ENCODE assay signal across 1 cellular context in genomic region chr3:47824541-47825473, GRCh38.
A peak's percentile ranks its signal among the peaks of the same experiment; 100 is the strongest.
TF ChIP-seq lines count a peak whose summit lies in the region.

No MANE protein-coding gene starts in this region.

TF ChIP-seq in WTC11, 78 proteins besides CTCF, POLR2A, EP300 and RAD21 (continued from another document and continues in another):
- TF ChIP-seq, protein P1, sequence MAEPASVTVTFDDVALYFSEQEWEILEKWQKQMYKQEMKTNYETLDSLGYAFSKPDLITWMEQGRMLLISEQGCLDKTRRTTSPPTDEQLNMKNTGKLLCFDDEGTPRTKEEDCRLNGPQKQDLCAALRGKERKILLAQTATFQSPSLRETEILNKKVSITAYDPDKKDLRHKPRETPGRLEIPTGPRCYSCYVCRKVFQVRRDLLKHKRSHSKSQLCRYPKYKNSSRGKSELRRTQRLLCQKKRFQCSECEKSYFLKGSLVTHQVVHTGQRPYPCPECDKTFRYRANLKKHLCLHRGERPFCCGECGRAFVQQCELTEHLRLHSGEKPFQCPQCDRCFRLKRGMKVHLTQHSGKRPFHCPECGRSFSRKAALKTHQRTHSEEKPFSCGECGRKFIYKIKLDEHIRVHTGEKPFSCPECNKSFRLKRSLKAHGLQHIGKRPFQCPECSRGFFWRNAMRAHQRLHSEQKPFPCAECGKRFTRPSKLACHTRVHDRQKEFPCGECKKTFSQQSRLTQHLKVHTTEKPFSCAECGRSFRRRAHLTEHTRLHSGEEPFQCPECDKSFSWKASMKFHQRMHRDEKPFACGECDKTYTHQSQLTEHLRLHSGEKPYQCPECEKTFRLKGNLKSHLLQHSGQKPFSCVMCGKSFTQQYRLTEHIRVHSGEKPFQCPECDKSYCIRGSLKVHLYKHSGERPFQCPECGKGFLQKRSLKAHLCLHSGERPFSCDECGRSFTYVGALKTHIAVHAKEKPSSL (CRISPR knock-in tag; conservative IDR thresholded peaks at IDR 0.05): no peak
- no peak for TF ChIP-seq NFATC4 (CRISPR knock-in tag; IDR thresholded peaks at IDR 0.05)
- TF ChIP-seq MLX (CRISPR knock-in tag; IDR thresholded peaks at IDR 0.05): peak; percentile 86; the same call in 1 of the 2 replicates
- TF ChIP-seq ZNF532 (CRISPR knock-in tag; IDR thresholded peaks at IDR 0.05; ENCODE audit: borderline replicate concordance): no peak
- no peak for TF ChIP-seq SOX15 (CRISPR knock-in tag; IDR thresholded peaks at IDR 0.05)
- TF ChIP-seq ZNF416 (CRISPR knock-in tag; IDR thresholded peaks at IDR 0.05): 0 out of 2 replicates have a peak, but pooled peaks have one; percentile 15
- no peak for TF ChIP-seq ZNF263 (CRISPR knock-in tag; IDR thresholded peaks at IDR 0.05; ENCODE audit: low read depth)
- TF ChIP-seq MXD4 (CRISPR knock-in tag; IDR thresholded peaks at IDR 0.05; ENCODE audit: borderline replicate concordance): no peak
- no peak for TF ChIP-seq GRHL2 (CRISPR knock-in tag; IDR thresholded peaks at IDR 0.05; ENCODE audit: insufficient replicate concordance, severe bottlenecking)
- peak; percentile 73 for TF ChIP-seq CREB1 (CRISPR knock-in tag; IDR thresholded peaks at IDR 0.05)
- no peak for TF ChIP-seq SMAD3 (CRISPR knock-in tag; IDR thresholded peaks at IDR 0.05; ENCODE audit: borderline replicate concordance)
- TF ChIP-seq, protein P2, sequence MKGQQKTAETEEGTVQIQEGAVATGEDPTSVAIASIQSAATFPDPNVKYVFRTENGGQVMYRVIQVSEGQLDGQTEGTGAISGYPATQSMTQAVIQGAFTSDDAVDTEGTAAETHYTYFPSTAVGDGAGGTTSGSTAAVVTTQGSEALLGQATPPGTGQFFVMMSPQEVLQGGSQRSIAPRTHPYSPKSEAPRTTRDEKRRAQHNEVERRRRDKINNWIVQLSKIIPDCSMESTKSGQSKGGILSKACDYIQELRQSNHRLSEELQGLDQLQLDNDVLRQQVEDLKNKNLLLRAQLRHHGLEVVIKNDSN (CRISPR knock-in tag; IDR thresholded peaks at IDR 0.05): no peak; the same call in 1 of the 2 replicates
- TF ChIP-seq ZNF671 (CRISPR knock-in tag; IDR thresholded peaks at IDR 0.05): no peak
- TF ChIP-seq ZNF423 (CRISPR knock-in tag; IDR thresholded peaks at IDR 0.05): no peak
- TF ChIP-seq ATF1 (CRISPR knock-in tag; IDR thresholded peaks at IDR 0.05): no peak
- no peak; the same call in 1 of the 2 replicates for TF ChIP-seq FOXP4 (CRISPR knock-in tag; IDR thresholded peaks at IDR 0.05)
- no peak for TF ChIP-seq NFYB (CRISPR knock-in tag; conservative IDR thresholded peaks at IDR 0.05; ENCODE audit: low read depth)
- TF ChIP-seq ZBTB21 (CRISPR knock-in tag; IDR thresholded peaks at IDR 0.05; ENCODE audit: borderline replicate concordance): no peak
- TF ChIP-seq, protein P3, sequence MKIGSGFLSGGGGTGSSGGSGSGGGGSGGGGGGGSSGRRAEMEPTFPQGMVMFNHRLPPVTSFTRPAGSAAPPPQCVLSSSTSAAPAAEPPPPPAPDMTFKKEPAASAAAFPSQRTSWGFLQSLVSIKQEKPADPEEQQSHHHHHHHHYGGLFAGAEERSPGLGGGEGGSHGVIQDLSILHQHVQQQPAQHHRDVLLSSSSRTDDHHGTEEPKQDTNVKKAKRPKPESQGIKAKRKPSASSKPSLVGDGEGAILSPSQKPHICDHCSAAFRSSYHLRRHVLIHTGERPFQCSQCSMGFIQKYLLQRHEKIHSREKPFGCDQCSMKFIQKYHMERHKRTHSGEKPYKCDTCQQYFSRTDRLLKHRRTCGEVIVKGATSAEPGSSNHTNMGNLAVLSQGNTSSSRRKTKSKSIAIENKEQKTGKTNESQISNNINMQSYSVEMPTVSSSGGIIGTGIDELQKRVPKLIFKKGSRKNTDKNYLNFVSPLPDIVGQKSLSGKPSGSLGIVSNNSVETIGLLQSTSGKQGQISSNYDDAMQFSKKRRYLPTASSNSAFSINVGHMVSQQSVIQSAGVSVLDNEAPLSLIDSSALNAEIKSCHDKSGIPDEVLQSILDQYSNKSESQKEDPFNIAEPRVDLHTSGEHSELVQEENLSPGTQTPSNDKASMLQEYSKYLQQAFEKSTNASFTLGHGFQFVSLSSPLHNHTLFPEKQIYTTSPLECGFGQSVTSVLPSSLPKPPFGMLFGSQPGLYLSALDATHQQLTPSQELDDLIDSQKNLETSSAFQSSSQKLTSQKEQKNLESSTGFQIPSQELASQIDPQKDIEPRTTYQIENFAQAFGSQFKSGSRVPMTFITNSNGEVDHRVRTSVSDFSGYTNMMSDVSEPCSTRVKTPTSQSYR (CRISPR knock-in tag; IDR thresholded peaks at IDR 0.05): no peak
- peak; percentile 77; the same call in 1 of the 2 replicates for TF ChIP-seq ESRRA (CRISPR knock-in tag; IDR thresholded peaks at IDR 0.05; ENCODE audit: borderline replicate concordance)
- no peak for TF ChIP-seq ZMAT4 (CRISPR knock-in tag; IDR thresholded peaks at IDR 0.05)
- TF ChIP-seq SMAD4 (CRISPR knock-in tag; IDR thresholded peaks at IDR 0.05): no peak
- 0 out of 2 replicates have a peak, but pooled peaks have one; percentile 51 for TF ChIP-seq ERG (CRISPR knock-in tag; IDR thresholded peaks at IDR 0.05)
- TF ChIP-seq ZNF232 (CRISPR knock-in tag; IDR thresholded peaks at IDR 0.05): no peak
- TF ChIP-seq HMGA2 (CRISPR knock-in tag; IDR thresholded peaks at IDR 0.05): no peak
- TF ChIP-seq, protein P4, sequence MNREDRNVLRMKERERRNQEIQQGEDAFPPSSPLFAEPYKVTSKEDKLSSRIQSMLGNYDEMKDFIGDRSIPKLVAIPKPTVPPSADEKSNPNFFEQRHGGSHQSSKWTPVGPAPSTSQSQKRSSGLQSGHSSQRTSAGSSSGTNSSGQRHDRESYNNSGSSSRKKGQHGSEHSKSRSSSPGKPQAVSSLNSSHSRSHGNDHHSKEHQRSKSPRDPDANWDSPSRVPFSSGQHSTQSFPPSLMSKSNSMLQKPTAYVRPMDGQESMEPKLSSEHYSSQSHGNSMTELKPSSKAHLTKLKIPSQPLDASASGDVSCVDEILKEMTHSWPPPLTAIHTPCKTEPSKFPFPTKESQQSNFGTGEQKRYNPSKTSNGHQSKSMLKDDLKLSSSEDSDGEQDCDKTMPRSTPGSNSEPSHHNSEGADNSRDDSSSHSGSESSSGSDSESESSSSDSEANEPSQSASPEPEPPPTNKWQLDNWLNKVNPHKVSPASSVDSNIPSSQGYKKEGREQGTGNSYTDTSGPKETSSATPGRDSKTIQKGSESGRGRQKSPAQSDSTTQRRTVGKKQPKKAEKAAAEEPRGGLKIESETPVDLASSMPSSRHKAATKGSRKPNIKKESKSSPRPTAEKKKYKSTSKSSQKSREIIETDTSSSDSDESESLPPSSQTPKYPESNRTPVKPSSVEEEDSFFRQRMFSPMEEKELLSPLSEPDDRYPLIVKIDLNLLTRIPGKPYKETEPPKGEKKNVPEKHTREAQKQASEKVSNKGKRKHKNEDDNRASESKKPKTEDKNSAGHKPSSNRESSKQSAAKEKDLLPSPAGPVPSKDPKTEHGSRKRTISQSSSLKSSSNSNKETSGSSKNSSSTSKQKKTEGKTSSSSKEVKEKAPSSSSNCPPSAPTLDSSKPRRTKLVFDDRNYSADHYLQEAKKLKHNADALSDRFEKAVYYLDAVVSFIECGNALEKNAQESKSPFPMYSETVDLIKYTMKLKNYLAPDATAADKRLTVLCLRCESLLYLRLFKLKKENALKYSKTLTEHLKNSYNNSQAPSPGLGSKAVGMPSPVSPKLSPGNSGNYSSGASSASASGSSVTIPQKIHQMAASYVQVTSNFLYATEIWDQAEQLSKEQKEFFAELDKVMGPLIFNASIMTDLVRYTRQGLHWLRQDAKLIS (CRISPR knock-in tag; IDR thresholded peaks at IDR 0.05; ENCODE audit: borderline replicate concordance): no peak
- TF ChIP-seq MAX (CRISPR knock-in tag; IDR thresholded peaks at IDR 0.05): peak; percentile 86
- TF ChIP-seq ZNF396 (CRISPR knock-in tag; IDR thresholded peaks at IDR 0.05; ENCODE audit: borderline replicate concordance): no peak
- TF ChIP-seq CREM (CRISPR knock-in tag; IDR thresholded peaks at IDR 0.05): peak; percentile 86; the same call in 1 of the 2 replicates
- TF ChIP-seq ZNF121 (CRISPR knock-in tag; IDR thresholded peaks at IDR 0.05): no peak
- TF ChIP-seq, protein P5, sequence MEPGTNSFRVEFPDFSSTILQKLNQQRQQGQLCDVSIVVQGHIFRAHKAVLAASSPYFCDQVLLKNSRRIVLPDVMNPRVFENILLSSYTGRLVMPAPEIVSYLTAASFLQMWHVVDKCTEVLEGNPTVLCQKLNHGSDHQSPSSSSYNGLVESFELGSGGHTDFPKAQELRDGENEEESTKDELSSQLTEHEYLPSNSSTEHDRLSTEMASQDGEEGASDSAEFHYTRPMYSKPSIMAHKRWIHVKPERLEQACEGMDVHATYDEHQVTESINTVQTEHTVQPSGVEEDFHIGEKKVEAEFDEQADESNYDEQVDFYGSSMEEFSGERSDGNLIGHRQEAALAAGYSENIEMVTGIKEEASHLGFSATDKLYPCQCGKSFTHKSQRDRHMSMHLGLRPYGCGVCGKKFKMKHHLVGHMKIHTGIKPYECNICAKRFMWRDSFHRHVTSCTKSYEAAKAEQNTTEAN (CRISPR knock-in tag; IDR thresholded peaks at IDR 0.05): no peak
- TF ChIP-seq TP53 (CRISPR knock-in tag; IDR thresholded peaks at IDR 0.05): peak; percentile 85
- TF ChIP-seq, protein P6, sequence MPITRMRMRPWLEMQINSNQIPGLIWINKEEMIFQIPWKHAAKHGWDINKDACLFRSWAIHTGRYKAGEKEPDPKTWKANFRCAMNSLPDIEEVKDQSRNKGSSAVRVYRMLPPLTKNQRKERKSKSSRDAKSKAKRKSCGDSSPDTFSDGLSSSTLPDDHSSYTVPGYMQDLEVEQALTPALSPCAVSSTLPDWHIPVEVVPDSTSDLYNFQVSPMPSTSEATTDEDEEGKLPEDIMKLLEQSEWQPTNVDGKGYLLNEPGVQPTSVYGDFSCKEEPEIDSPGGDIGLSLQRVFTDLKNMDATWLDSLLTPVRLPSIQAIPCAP (CRISPR knock-in tag; IDR thresholded peaks at IDR 0.05): no peak
